ENCODE assay signal across 8 cellular contexts in genomic region chr6:118551063-118551672, GRCh38. TPM values are rescaled to one million over a fixed set of nuclear protein-coding genes. Genes with fewer than 3 reads are reported as not detected.
DNase-seq lines count a peak whose midpoint lies in the region; ATAC-seq and TF ChIP-seq lines count a peak whose summit lies in the region.

No MANE protein-coding gene starts in this region.

- ATAC-seq in HG02588 (IDR thresholded peaks at IDR 0.05; ENCODE audit: unreplicated experiment) (peak; percentile 85), T-cell (replicated peaks in 1 of 4) (peak; percentile 75 to 91 (median 86)), omental fat pad (ENCODE audit: low FRiP score) (peak; percentile 78)

- TF ChIP-seq CTCF in GM12865 (IDR thresholded peaks at IDR 0.05; ENCODE audit: insufficient read depth, low read depth, low read length, missing control alignments) (peak; percentile 52), fibroblast of pulmonary artery (IDR thresholded peaks at IDR 0.05; ENCODE audit: low read length, missing control alignments) (peak; percentile 67), omental fat pad (IDR thresholded peaks at IDR 0.05) (no peak)

- peaks cover 4% of the 10 kb centered on the region for H3K79me2 ChIP-seq in ACC112 (ENCODE audit: control insufficient read depth, insufficient read depth, low read length, unreplicated experiment)

- no peaks in the 10 kb centered on the region for H3K9me3 Mint-ChIP-seq in T-cell
- no peaks in the 10 kb centered on the region for H3K9me3 Mint-ChIP-seq in activated T-cell treated with anti-CD3 and anti-CD28 coated beads, Interleukin-2, amount 50 U/mL, for 24 hours

- peaks cover 10% of the 10 kb centered on the region for H3K4me1 ChIP-seq in ACC112 (ENCODE audit: control insufficient read depth, insufficient read depth, low read length, unreplicated experiment)

- H3K27ac Mint-ChIP-seq in T-cell: peak overlapping the region; percentile 59 to 78
- H3K27ac Mint-ChIP-seq in activated T-cell treated with anti-CD3 and anti-CD28 coated beads, Interleukin-2, amount 50 U/mL, for 24 hours: no peak overlapping the region

- H3K36me3 Mint-ChIP-seq in T-cell: peaks cover 19% of the 10 kb centered on the region
- peaks cover 19% of the 10 kb centered on the region for H3K36me3 Mint-ChIP-seq in activated T-cell treated with anti-CD3 and anti-CD28 coated beads, Interleukin-2, amount 50 U/mL, for 24 hours (ENCODE audit: low read depth)

- H3K27ac ChIP-seq in ACC112 (ENCODE audit: low read depth, low read length): peak overlapping the region; percentile 50

- no peaks in the 10 kb centered on the region for H3K36me3 ChIP-seq in ACC112 (ENCODE audit: insufficient read depth, low read length)

- POLR2A ChIA-PET in T-cell (lab: Charles Lee): interaction anchor here in 1 of 2 donors (0.6 kb wide), 2 partner anchors 457 to 569 kb away, joined by 3 to 8 read pairs; no protein-coding TSS in a partner anchor

- no peak overlapping the region for H2AFZ ChIP-seq in ACC112 (ENCODE audit: low read length, unreplicated experiment)

- H3K4me3 ChIP-seq in ACC112 (ENCODE audit: low read depth, low read length) (peak overlapping the region; percentile 7; the same call in 1 of the 2 replicates), GM12865 (ENCODE audit: low read depth, low read length) (no peak overlapping the region), fibroblast of pulmonary artery (replicated peaks; ENCODE audit: low read depth, low read length) (no peak overlapping the region)

- CTCF ChIA-PET in T-cell (lab: Charles Lee): interaction anchor here (0.6 to 1.3 kb wide), 9 partner anchors 14 to 576 kb away, joined by 3 to 6 read pairs (median 3); no protein-coding TSS in a partner anchor

- H3K4me3 Mint-ChIP-seq in T-cell: no peak overlapping the region
- no peak overlapping the region for H3K4me3 Mint-ChIP-seq in activated T-cell treated with anti-CD3 and anti-CD28 coated beads, Interleukin-2, amount 50 U/mL, for 24 hours

- no peaks in the 10 kb centered on the region for H3K27me3 Mint-ChIP-seq in T-cell
- no peaks in the 10 kb centered on the region for H3K27me3 Mint-ChIP-seq in activated T-cell treated with anti-CD3 and anti-CD28 coated beads, Interleukin-2, amount 50 U/mL, for 24 hours

- no peaks in the 10 kb centered on the region for H3K27me3 ChIP-seq in ACC112 (ENCODE audit: insufficient read depth, low read length)

- DNase-seq in GM12865 (ENCODE audit: low read depth) (peak; percentile 47), NCI-H1048 (lab: John Stamatoyannopoulos, UW) (peak; percentile 5), T-cell (peak in 4 of 34 experiments; percentile 7 to 19 (median 8)), fibroblast of pulmonary artery (ENCODE audit: low read depth) (peak; percentile 80), omental fat pad (ENCODE audit: low spot score) (no peak)
- DNase-seq in activated T-cell treated with anti-CD3 and anti-CD28 coated beads, Interleukin-2, amount 50 U/mL, for 24 hours: no peak

- peaks cover 56 to 62% (median 59%) of the 10 kb centered on the region in 3 donors for H3K4me1 Mint-ChIP-seq in T-cell
- H3K4me1 Mint-ChIP-seq in activated T-cell treated with anti-CD3 and anti-CD28 coated beads, Interleukin-2, amount 50 U/mL, for 24 hours (ENCODE audit: low read depth): peaks cover 57% of the 10 kb centered on the region

RNA-seq across cellular contexts. Expression of gene PLN, which starts 3.1 kb away (rescaled TPM):
- total RNA-seq in T-cell (under 1 TPM in 2 of 5 donors, not detected in 3; 0.13 to 0.23 TPM), omental fat pad (10 to 100 TPM in 1 of 4 donors, 1 to 10 TPM in 3; 3.4 to 41.0 (median 3.8) TPM)

Comparison
In these comparisons a context has a peak if more than half of its experiments do, and no peak if none do; other contexts are left out.
1. DNase-seq: peak in GM12865 (single experiment), NCI-H1048 (single experiment) and fibroblast of pulmonary artery (single experiment); none in omental fat pad (single experiment) and activated T-cell treated with anti-CD3 and anti-CD28 coated beads, Interleukin-2, amount 50 U/mL, for 24 hours (single experiment).
2. CTCF ChIP-seq: peak in GM12865 (single experiment) and fibroblast of pulmonary artery (single experiment); none in omental fat pad (0 of 3).
3. Peak in every context shown above with its lines, with median percentiles within 50 percentile points of each other: ATAC-seq.